24 cellular contexts compared by ENCODE assay signal in genomic region chr4:53913771-53914170, GRCh38.
"Had no signal": no experiment of that assay in that cellular context is flagged by ENCODE, and none has a peak within 500 bp of the region (broad histone marks: within the 10 kb centered on the region; RNA-seq: fewer than 3 reads in every experiment).

No MANE protein-coding gene starts in this region.

- H3K4me3 Mint-ChIP-seq: activated CD4-positive, alpha-beta memory T cell treated with anti-CD3 and anti-CD28 coated beads, Interleukin-2, amount 10 ng/mL, durations not matched to agents 7 days and 5 days; activated CD4-positive, alpha-beta T cell treated with anti-CD3 and anti-CD28 coated beads, Interleukin-2, amount 10 ng/mL, durations not matched to agents 7 days and 5 days; activated naive CD4-positive, alpha-beta T cell treated with anti-CD3 and anti-CD28 coated beads, Interleukin-2, amount 50 U/mL, for 24 hours; activated naive CD8-positive, alpha-beta T cell treated with anti-CD3 and anti-CD28 coated beads, Interleukin-2, amount 50 U/mL, for 24 hours; activated T-cell treated with anti-CD3 and anti-CD28 coated beads, Interleukin-2, amount 50 U/mL, for 4 hours; activated T-helper 17 cell treated with anti-CD3 and anti-CD28 coated beads, Interleukin-2, amount 50 U/mL, for 72 hours; central memory CD8-positive, alpha-beta T cell; dendritic cell treated with granulocyte-macrophage colony-stimulating factor and Interleukin-4, amounts not matched to agents 40 ng/mL and 50 ng/mL, for 4 days; endodermal cell; naive thymus-derived CD4-positive, alpha-beta T cell; T-helper 1 cell treated with Interleukin-12 subunit alpha and Interleukin-12 subunit beta and Interleukin-4 antibody, amounts not matched to agents 30 μg/mL and 1 μg/mL, for 36 hours had no signal

- DNase-seq: activated CD4-positive, alpha-beta memory T cell treated with anti-CD3 and anti-CD28 coated beads, Interleukin-2, amount 10 ng/mL, durations not matched to agents 7 days and 5 days; activated CD4-positive, alpha-beta T cell treated with anti-CD3 and anti-CD28 coated beads for 1 hour; activated CD4-positive, alpha-beta T cell treated with anti-CD3 and anti-CD28 coated beads, Interleukin-2, amount 10 ng/mL, durations not matched to agents 7 days and 5 days; activated naive CD8-positive, alpha-beta T cell treated with anti-CD3 and anti-CD28 coated beads, Interleukin-2, amount 50 U/mL, for 24 hours; activated T-cell treated with anti-CD3 and anti-CD28 coated beads, Interleukin-2, amount 50 U/mL, for 4 hours; amygdala; endodermal cell; head of caudate nucleus; hippocampal formation; kidney; left colon; midbrain; naive thymus-derived CD4-positive, alpha-beta T cell; occipital lobe; right cardiac atrium; stimulated activated naive CD8-positive, alpha-beta T cell treated with anti-CD3 and anti-CD28 coated beads, Interleukin-15, Interleukin-2, amounts not matched to agents 100 U/mL and 50 U/mL, for 24 hours; T-helper 9 cell; uterus had no signal

- H3K4me1 ChIP-seq: uterus had no signal

- H3K36me3 ChIP-seq: thoracic aorta, uterus had no signal

- H3K9me3 ChIP-seq: thoracic aorta, uterus had no signal

- ATAC-seq: left colon; stimulated activated naive CD8-positive, alpha-beta T cell treated with anti-CD3 and anti-CD28 coated beads, Interleukin-15, Interleukin-2, amounts not matched to agents 100 U/mL and 50 U/mL, for 24 hours had no signal

- H3K9me3 Mint-ChIP-seq: activated CD4-positive, alpha-beta memory T cell treated with anti-CD3 and anti-CD28 coated beads, Interleukin-2, amount 10 ng/mL, durations not matched to agents 7 days and 5 days; activated CD4-positive, alpha-beta T cell treated with anti-CD3 and anti-CD28 coated beads, Interleukin-2, amount 10 ng/mL, durations not matched to agents 7 days and 5 days; activated naive CD4-positive, alpha-beta T cell treated with anti-CD3 and anti-CD28 coated beads, Interleukin-2, amount 50 U/mL, for 24 hours; activated naive CD8-positive, alpha-beta T cell treated with anti-CD3 and anti-CD28 coated beads, Interleukin-2, amount 50 U/mL, for 24 hours; activated T-cell treated with anti-CD3 and anti-CD28 coated beads, Interleukin-2, amount 50 U/mL, for 4 hours; activated T-helper 17 cell treated with anti-CD3 and anti-CD28 coated beads, Interleukin-2, amount 50 U/mL, for 72 hours; central memory CD8-positive, alpha-beta T cell; dendritic cell treated with granulocyte-macrophage colony-stimulating factor and Interleukin-4, amounts not matched to agents 40 ng/mL and 50 ng/mL, for 4 days; endodermal cell; naive thymus-derived CD4-positive, alpha-beta T cell; T-helper 1 cell treated with Interleukin-12 subunit alpha and Interleukin-12 subunit beta and Interleukin-4 antibody, amounts not matched to agents 30 μg/mL and 1 μg/mL, for 36 hours had no signal

- H3K27me3 Mint-ChIP-seq: dendritic cell treated with granulocyte-macrophage colony-stimulating factor and Interleukin-4, amounts not matched to agents 40 ng/mL and 50 ng/mL, for 4 days had no signal

- H3K27ac ChIP-seq: thoracic aorta, uterus had no signal

- H3K27ac Mint-ChIP-seq: activated CD4-positive, alpha-beta memory T cell treated with anti-CD3 and anti-CD28 coated beads, Interleukin-2, amount 10 ng/mL, durations not matched to agents 7 days and 5 days; activated CD4-positive, alpha-beta T cell treated with anti-CD3 and anti-CD28 coated beads, Interleukin-2, amount 10 ng/mL, durations not matched to agents 7 days and 5 days; activated naive CD4-positive, alpha-beta T cell treated with anti-CD3 and anti-CD28 coated beads, Interleukin-2, amount 50 U/mL, for 24 hours; activated naive CD8-positive, alpha-beta T cell treated with anti-CD3 and anti-CD28 coated beads, Interleukin-2, amount 50 U/mL, for 24 hours; activated T-helper 17 cell treated with anti-CD3 and anti-CD28 coated beads, Interleukin-2, amount 50 U/mL, for 72 hours; dendritic cell treated with granulocyte-macrophage colony-stimulating factor and Interleukin-4, amounts not matched to agents 40 ng/mL and 50 ng/mL, for 4 days; endodermal cell; naive thymus-derived CD4-positive, alpha-beta T cell; T-helper 1 cell treated with Interleukin-12 subunit alpha and Interleukin-12 subunit beta and Interleukin-4 antibody, amounts not matched to agents 30 μg/mL and 1 μg/mL, for 36 hours had no signal

- H3K4me1 Mint-ChIP-seq: activated CD4-positive, alpha-beta T cell treated with anti-CD3 and anti-CD28 coated beads, Interleukin-2, amount 10 ng/mL, durations not matched to agents 7 days and 5 days; activated T-helper 17 cell treated with anti-CD3 and anti-CD28 coated beads, Interleukin-2, amount 50 U/mL, for 72 hours; central memory CD8-positive, alpha-beta T cell had no signal

- H3K4me3 ChIP-seq: thoracic aorta, uterus had no signal

- H3K36me3 Mint-ChIP-seq: activated naive CD4-positive, alpha-beta T cell treated with anti-CD3 and anti-CD28 coated beads, Interleukin-2, amount 50 U/mL, for 24 hours; naive thymus-derived CD4-positive, alpha-beta T cell had no signal

- H3K27me3 ChIP-seq: uterus had no signal
